In the genomic region with DNA sequence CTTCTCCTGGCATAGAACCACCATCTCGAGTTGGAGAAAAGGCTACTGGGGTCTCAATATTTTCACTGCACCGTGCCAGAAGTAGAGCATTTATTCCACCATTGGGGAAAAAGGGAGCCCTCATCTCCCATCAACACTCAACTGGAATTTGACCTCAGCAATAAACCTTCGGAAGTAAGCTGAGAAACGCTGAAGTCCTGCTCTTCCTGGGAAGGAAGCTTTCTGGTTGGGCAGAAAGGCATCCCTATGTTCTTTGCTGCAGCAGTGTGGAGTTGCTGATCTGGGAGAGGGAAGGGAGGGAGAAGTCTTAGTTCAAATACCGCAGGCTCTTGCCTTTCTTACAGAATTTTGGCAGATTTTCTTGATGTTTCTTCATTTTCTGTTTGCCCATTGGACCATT, we compare ENCODE assay signal across 28 cellular contexts.
"Had no signal": no experiment of that assay in that cellular context is flagged by ENCODE, and none has a peak within 500 bp of the region (broad histone marks: within the 10 kb centered on the region; RNA-seq: fewer than 3 reads in every experiment).

No MANE protein-coding gene starts in this region.

- H3K27ac Mint-ChIP-seq: naive B cell; natural killer cell; stimulated activated naive B cell treated with anti-CD40 and anti-IgM and Interleukin-4, amounts not matched to agents 10 μg/mL and 1 μg/mL and 100 μg/mL, for 72 hours had no signal

- H3K27ac ChIP-seq: left lung, lower lobe of right lung, pancreas, prostate gland, stomach, suprapubic skin, thoracic aorta, tibial artery, upper lobe of right lung had no signal

- H3K4me1 Mint-ChIP-seq: natural killer cell; stimulated activated naive B cell treated with anti-CD40 and anti-IgM and Interleukin-4, amounts not matched to agents 10 μg/mL and 1 μg/mL and 100 μg/mL, for 72 hours had no signal

- ATAC-seq: left lung; lower lobe of right lung; natural killer cell; pancreas; right cardiac atrium; sciatic nerve; stimulated activated naive B cell treated with anti-CD40 and anti-IgM and Interleukin-4, amounts not matched to agents 10 μg/mL and 1 μg/mL and 100 μg/mL, for 72 hours; stimulated activated naive CD8-positive, alpha-beta T cell treated with anti-CD3 and anti-CD28 coated beads, Interleukin-15, Interleukin-2, amounts not matched to agents 100 U/mL and 50 U/mL, for 24 hours; upper lobe of right lung had no signal

- H3K36me3 ChIP-seq: left lung, lower lobe of right lung, pancreas, prostate gland, stomach, suprapubic skin, thoracic aorta, tibial artery, upper lobe of right lung had no signal

- H3K4me3 ChIP-seq: left lung, lower lobe of right lung, pancreas, prostate gland, smooth muscle cell, stomach, suprapubic skin, thoracic aorta, tibial artery, upper lobe of right lung had no signal

- H3K4me3 Mint-ChIP-seq: naive B cell; natural killer cell; stimulated activated naive B cell treated with anti-CD40 and anti-IgM and Interleukin-4, amounts not matched to agents 10 μg/mL and 1 μg/mL and 100 μg/mL, for 72 hours had no signal

- DNase-seq: head of caudate nucleus; hypothalamus; islet precursor cell; left lung; lower lobe of right lung; mammary epithelial cell; mesenchymal stem cell; naive B cell; natural killer cell; nucleus accumbens; pancreas; posterior cingulate gyrus; retina; right cardiac atrium; stimulated activated CD4-positive, alpha-beta T cell treated with anti-CD3 and anti-CD28 coated beads, Interleukin-1b, Interleukin-23, amount 100 ng/mL, for 48 hours; stimulated activated CD4-positive, alpha-beta T cell treated with anti-CD3 and anti-CD28 coated beads, Interleukin-2, amount 100 ng/mL, for 48 hours; stimulated activated naive B cell treated with anti-CD40 and anti-IgM and Interleukin-4, amounts not matched to agents 10 μg/mL and 1 μg/mL and 100 μg/mL, for 72 hours; stimulated activated naive CD8-positive, alpha-beta T cell treated with anti-CD3 and anti-CD28 coated beads, Interleukin-15, Interleukin-2, amounts not matched to agents 100 U/mL and 50 U/mL, for 24 hours; stomach; tibial artery; trophoblast cell; upper lobe of right lung had no signal

- FAIRE-seq: pancreas, urothelium cell line had no signal

- H3K27me3 ChIP-seq: left lung, pancreas, stomach, suprapubic skin, tibial artery, upper lobe of right lung had no signal

- H3K9me3 ChIP-seq: left lung, lower lobe of right lung, pancreas, prostate gland, stomach, suprapubic skin, thoracic aorta, tibial artery, upper lobe of right lung had no signal

- H3K4me1 ChIP-seq: left lung, lower lobe of right lung, pancreas, prostate gland, suprapubic skin, upper lobe of right lung had no signal

- H3K36me3 Mint-ChIP-seq: naive B cell; stimulated activated naive B cell treated with anti-CD40 and anti-IgM and Interleukin-4, amounts not matched to agents 10 μg/mL and 1 μg/mL and 100 μg/mL, for 72 hours had no signal

- H3K27me3 Mint-ChIP-seq: naive B cell; stimulated activated naive B cell treated with anti-CD40 and anti-IgM and Interleukin-4, amounts not matched to agents 10 μg/mL and 1 μg/mL and 100 μg/mL, for 72 hours had no signal
